9 cellular contexts compared by ENCODE assay signal in the genomic region with DNA sequence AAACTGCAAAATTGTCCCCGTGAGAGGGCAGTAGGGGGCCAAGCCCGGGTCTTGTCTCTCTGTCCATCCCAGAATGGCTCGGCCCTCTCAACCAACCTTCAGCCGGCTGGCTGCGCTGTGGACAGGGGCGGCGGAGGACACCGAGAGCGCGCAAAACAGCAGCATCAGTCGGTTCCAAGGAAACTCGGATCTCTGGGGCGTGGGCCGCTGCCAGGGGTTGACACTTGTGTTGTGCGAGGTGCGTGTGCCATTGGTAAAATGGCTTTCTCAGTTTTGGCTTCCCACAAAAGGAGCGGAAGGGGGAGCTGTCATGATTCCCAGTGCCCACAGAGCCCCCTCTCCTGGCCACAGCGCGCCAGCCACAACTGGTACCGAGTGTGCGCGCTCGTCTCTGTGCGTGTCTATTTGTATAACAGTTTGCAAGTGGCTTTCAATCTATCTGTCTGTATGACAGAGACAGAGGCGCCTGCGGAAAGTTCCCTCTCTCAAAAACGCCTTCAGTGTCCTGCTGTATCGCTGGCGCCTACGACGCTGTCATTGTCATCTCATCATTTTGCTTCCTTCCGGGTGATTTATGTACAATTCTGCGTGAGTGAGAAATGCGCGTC. TPM values are rescaled to one million over a fixed set of nuclear protein-coding genes. Genes with fewer than 3 reads are reported as not detected.
DNase-seq lines count a peak whose midpoint lies in the region; ATAC-seq and TF ChIP-seq lines count a peak whose summit lies in the region.
"Had no signal": no experiment of that assay in that cellular context is flagged by ENCODE, and none has a peak within 500 bp of the region (broad histone marks: within the 10 kb centered on the region; RNA-seq: fewer than 3 reads in every experiment).

No MANE protein-coding gene starts in this region.

- CTCF ChIA-PET in AG04449 (lab: Yijun Ruan, JAX) (interaction anchor here (1.3 to 2.7 kb wide), 3 partner anchors 10 to 149 kb away, joined by 4 to 7 read pairs (median 5); no protein-coding TSS in a partner anchor), WTC11 (lab: Charles Lee) (interaction anchor here (0.6 to 2.8 kb wide), 9 partner anchors 10 to 337 kb away, joined by 3 to 13 read pairs (median 7); no protein-coding TSS in a partner anchor), PC-3 (lab: Charles Lee) (no interaction called here)

- peak; percentile 67 for ATAC-seq in WTC11
- no peak for ATAC-seq in GM21367 (IDR thresholded peaks at IDR 0.05; ENCODE audit: unreplicated experiment)
- ATAC-seq in PC-3 = no peak
- no peak for ATAC-seq in HG02840 (IDR thresholded peaks at IDR 0.05; ENCODE audit: low FRiP score, unreplicated experiment)

- no peaks in the 10 kb centered on the region for H3K9me2 ChIP-seq in PC-3 (replicated peaks; ENCODE audit: low read length)

- H3F3A ChIP-seq in PC-3 (ENCODE audit: low read length, unreplicated experiment) = no peaks in the 10 kb centered on the region

- POLR2A ChIA-PET in AG04449 (lab: Yijun Ruan, JAX) = no interaction called here
- POLR2A ChIA-PET in WTC11 (lab: Charles Lee) = no interaction called here
- POLR2A ChIA-PET in PC-3 (lab: Charles Lee; ENCODE audit: unreplicated experiment) = no interaction called here

- H3K4me1 ChIP-seq in right atrium auricular region (peaks cover 0 to 28% of the 10 kb centered on the region in 2 donors), prostate gland (replicated peaks) (no peaks in the 10 kb centered on the region), PC-3 (ENCODE audit: insufficient read depth, low read length) (no peaks in the 10 kb centered on the region)

- no peaks in the 10 kb centered on the region for H3K9me3 Mint-ChIP-seq in WTC11
- H3K9me3 Mint-ChIP-seq: activated naive CD4-positive, alpha-beta T cell treated with anti-CD3 and anti-CD28 coated beads, Interleukin-2, amount 50 U/mL, for 24 hours had no signal

- H3K27me3 Mint-ChIP-seq in WTC11 (ENCODE audit: low read depth) = peaks cover 58% of the 10 kb centered on the region

- H3K4me2 ChIP-seq in PC-3 (ENCODE audit: low read length) = no peak overlapping the region

- no peaks in the 10 kb centered on the region for H3K79me2 ChIP-seq in PC-3 (ENCODE audit: low read length)

- TF ChIP-seq POLR2A in prostate gland (IDR thresholded peaks at IDR 0.05) = no peak

- TF ChIP-seq CTCF in AG04449 (IDR thresholded peaks at IDR 0.05; ENCODE audit: insufficient read depth, low read length, missing control alignments) (peak; percentile 62), HL-60 (IDR thresholded peaks at IDR 0.05; ENCODE audit: insufficient read depth, low read length) (peak; percentile 19), WTC11 (IDR thresholded peaks at IDR 0.05) (no peak), right atrium auricular region (IDR thresholded peaks at IDR 0.05) (peak in 1 of 2 donors; percentile 31), prostate gland (IDR thresholded peaks at IDR 0.05) (no peak), PC-3 (conservative IDR thresholded peaks at IDR 0.05; ENCODE audit: low read depth, low read length) (no peak)

- H3K36me3 ChIP-seq in right atrium auricular region = no peaks in the 10 kb centered on the region
- H3K36me3 ChIP-seq in prostate gland = no peaks in the 10 kb centered on the region
- H3K36me3 ChIP-seq in PC-3 (ENCODE audit: low read depth, low read length) = no peaks in the 10 kb centered on the region

- no peaks in the 10 kb centered on the region for H3K9me3 ChIP-seq in right atrium auricular region
- H3K9me3 ChIP-seq in prostate gland = no peaks in the 10 kb centered on the region
- no peaks in the 10 kb centered on the region for H3K9me3 ChIP-seq in PC-3 (ENCODE audit: low read length)

- H3K4me3 ChIP-seq in AG04449 (ENCODE audit: low read depth, low read length) = peak overlapping the region; percentile 44
- H3K4me3 ChIP-seq in HL-60 (replicated peaks; ENCODE audit: insufficient read depth, low read length) = peak overlapping the region; percentile 63
- peak overlapping the region in 1 of 2 donors; percentile 28 for H3K4me3 ChIP-seq in right atrium auricular region
- H3K4me3 ChIP-seq in prostate gland = no peak overlapping the region
- no peak overlapping the region for H3K4me3 ChIP-seq in PC-3 (ENCODE audit: low read length)

- H3K27me3 ChIP-seq in HL-60 (ENCODE audit: insufficient read depth, poor library complexity, severe bottlenecking) = peaks cover 31% of the 10 kb centered on the region
- peaks cover 9% of the 10 kb centered on the region in 2 donors for H3K27me3 ChIP-seq in right atrium auricular region
- peaks cover 5% of the 10 kb centered on the region for H3K27me3 ChIP-seq in prostate gland (replicated peaks; ENCODE audit: insufficient read depth)
- peaks cover 64% of the 10 kb centered on the region for H3K27me3 ChIP-seq in PC-3 (ENCODE audit: low read length)

- intact Hi-C loops in prostate gland (cut with DNase I) (loop anchor here (10.0 kb wide), 1 partner anchor 151 kb away; no protein-coding TSS in a partner anchor), PC-3 (cut with micrococcal nuclease) (no loop called here)

- H4K20me1 ChIP-seq in PC-3 (ENCODE audit: low read length) = no peaks in the 10 kb centered on the region

- no peak overlapping the region for H3K27ac Mint-ChIP-seq in WTC11
- H3K27ac Mint-ChIP-seq: activated naive CD4-positive, alpha-beta T cell treated with anti-CD3 and anti-CD28 coated beads, Interleukin-2, amount 50 U/mL, for 24 hours had no signal

- BruUV-seq in PC-3 (replicated peaks; lab: Mats Ljungman, UMichigan) = no TSS peak

- H3K27ac ChIP-seq in HL-60 (replicated peaks) = no peak overlapping the region
- no peak overlapping the region for H3K27ac ChIP-seq in right atrium auricular region
- no peak overlapping the region for H3K27ac ChIP-seq in prostate gland
- H3K27ac ChIP-seq in PC-3 (ENCODE audit: low read length) = no peak overlapping the region

- peaks cover 30% of the 10 kb centered on the region for H3K4me1 Mint-ChIP-seq in WTC11

- WGBS in prostate gland = 2% methylated on average over 34 of the region's 35 CpGs

- DNase-seq in AG04449 (ENCODE audit: low read depth, low spot score) (no peak), HL-60 (ENCODE audit: low read depth in 1 of 2, low spot score in 1 of 2) (peak in 1 of 2 experiments; percentile 36), WTC11 (ENCODE audit: low spot score) (peak; percentile 63), right atrium auricular region (ENCODE audit: low spot score) (peak; percentile 60), prostate gland (ENCODE audit: low spot score) (peak; percentile 4), PC-3 (no peak)

- H3K9ac ChIP-seq in PC-3 (ENCODE audit: low read length) = no peak overlapping the region

- H2AFZ ChIP-seq in PC-3 (ENCODE audit: low read length) = no peak overlapping the region

- no peaks in the 10 kb centered on the region for H3K36me3 Mint-ChIP-seq in WTC11
- H3K36me3 Mint-ChIP-seq: activated naive CD4-positive, alpha-beta T cell treated with anti-CD3 and anti-CD28 coated beads, Interleukin-2, amount 50 U/mL, for 24 hours had no signal

- peak overlapping the region; percentile 90 for H3K4me3 Mint-ChIP-seq in WTC11
- H3K4me3 Mint-ChIP-seq: activated naive CD4-positive, alpha-beta T cell treated with anti-CD3 and anti-CD28 coated beads, Interleukin-2, amount 50 U/mL, for 24 hours had no signal

TF ChIP-seq in WTC11, 78 proteins besides CTCF, POLR2A, EP300 and RAD21:
- TF ChIP-seq ATF2 (CRISPR knock-in tag; IDR thresholded peaks at IDR 0.05; ENCODE audit: borderline replicate concordance, low read depth) (no peak), TP53 (CRISPR knock-in tag; IDR thresholded peaks at IDR 0.05) (0 out of 2 replicates have a peak, but pooled peaks have one; percentile 17), HMGXB4 (CRISPR knock-in tag; IDR thresholded peaks at IDR 0.05) (peak; percentile 41; the same call in 1 of the 2 replicates), EMX1 (CRISPR knock-in tag; IDR thresholded peaks at IDR 0.05) (no peak)
TF ChIP-seq in WTC11: peak in this region for 2.

RNA-seq across cellular contexts. Expression of gene DKK2, which starts 1.9 kb away (rescaled TPM):
- 0.07 TPM in 1 of 3 replicates, not detected in the others for total RNA-seq in WTC11 (2021)
- 1 to 10 TPM; 1.8 to 4.1 TPM for total RNA-seq in right atrium auricular region
- total RNA-seq in prostate gland = under 1 TPM; 0.17 to 0.73 TPM
- not detected in 2 replicates for total RNA-seq in PC-3 (2014; rRNA removed)

Comparison
In these comparisons a context has a peak if more than half of its experiments do, and no peak if none do; other contexts are left out.
1. DNase-seq: peak in WTC11 (single experiment), right atrium auricular region (single experiment) and prostate gland (single experiment); none in AG04449 (single experiment) and PC-3 (single experiment).
2. H3K4me3 ChIP-seq: peak in AG04449 (single experiment) and HL-60 (single experiment); none in prostate gland (0 of 2) and PC-3 (single experiment).
3. CTCF ChIP-seq: peak in AG04449 (single experiment) and HL-60 (single experiment); none in WTC11 (single experiment), prostate gland (0 of 4) and PC-3 (single experiment).